ENCODE assay signal across 22 cellular contexts in genomic region chr6:42084889-42085288, GRCh38. TPM values are rescaled to one million over a fixed set of nuclear protein-coding genes. Genes with fewer than 3 reads are reported as not detected.
DNase-seq lines count a peak whose midpoint lies in the region; ATAC-seq and TF ChIP-seq lines count a peak whose summit lies in the region.
"Had no signal": no experiment of that assay in that cellular context is flagged by ENCODE, and none has a peak within 500 bp of the region (broad histone marks: within the 10 kb centered on the region; RNA-seq: fewer than 3 reads in every experiment).

No MANE protein-coding gene starts in this region.

- no peaks in the 10 kb centered on the region for H3K36me3 ChIP-seq in A673 (ENCODE audit: insufficient read depth, low read length, poor library complexity, severe bottlenecking)
- H3K36me3 ChIP-seq: ovary had no signal

- POLR2A ChIA-PET in A673 (lab: Charles Lee; ENCODE audit: low non-redundant PET) = no interaction called here

- peak; percentile 27; the same call in 1 of the 2 replicates for TF ChIP-seq CTCF in A673 (conservative IDR thresholded peaks at IDR 0.05; ENCODE audit: low read depth, low read length)

- no peak overlapping the region for H3K4me3 ChIP-seq in A673 (ENCODE audit: low read depth, low read length, poor library complexity, severe bottlenecking)
- H3K4me3 ChIP-seq: adrenal gland, ovary, SJCRH30 had no signal

- H3K9me3 ChIP-seq in A673 (ENCODE audit: low read depth, low read length, poor library complexity, severe bottlenecking) = no peaks in the 10 kb centered on the region
- H3K9me3 ChIP-seq: adrenal gland, ovary, SJCRH30 had no signal

- no peaks in the 10 kb centered on the region for H3K4me1 ChIP-seq in A673 (ENCODE audit: insufficient read depth, low read length, poor library complexity, severe bottlenecking)
- H3K4me1 ChIP-seq: SJCRH30 had no signal

- intact Hi-C loops in A673 (cut with micrococcal nuclease; ENCODE audit: unreplicated experiment) = no loop called here

- no TSS peak for BruUV-seq in A673 (replicated peaks; lab: Mats Ljungman, UMichigan)

- CTCF ChIA-PET in A673 (lab: Charles Lee) = no interaction called here

- H3K27ac ChIP-seq in A673 (ENCODE audit: low read depth, low read length, poor library complexity, severe bottlenecking) = no peak overlapping the region
- H3K27ac ChIP-seq: adrenal gland, ovary, SJCRH30 had no signal

- ATAC-seq in HG02840 (IDR thresholded peaks at IDR 0.05; ENCODE audit: low FRiP score, unreplicated experiment) = no peak
- ATAC-seq: effector memory CD8-positive, alpha-beta T cell had no signal

- DNase-seq in A673 (ENCODE audit: low spot score) (peak; percentile 12), DMS53 treated with DMSO at 0.1 percent for 48 hours (lab: John Stamatoyannopoulos, UW; ENCODE audit: unreplicated experiment) (peak; percentile 17), SW480 (ENCODE audit: low spot score) (peak; percentile 15), fibroblast of peridontal ligament (ENCODE audit: extremely low read depth) (peak; percentile 21), NCI-H146 treated with DMSO at 0.1 percent for 48 hours (lab: John Stamatoyannopoulos, UW; ENCODE audit: unreplicated experiment) (no peak), SK-N-DZ (ENCODE audit: low spot score) (no peak), midbrain (lab: John Stamatoyannopoulos, UW) (no peak)
- DNase-seq: activated CD4-positive, alpha-beta T cell treated with anti-CD3 and anti-CD28 coated beads for 4 hours; activated effector memory CD4-positive, alpha-beta T cell treated with anti-CD3 and anti-CD28 coated beads, Interleukin-2, amount 50 U/mL, for 16 hours; adrenal gland; central memory CD4-positive, alpha-beta T cell; effector memory CD8-positive, alpha-beta T cell; foreskin melanocyte; H9; NCI-H187 treated with DMSO at 0.1 percent for 48 hours; NCI-H446; ovary; SJCRH30; stimulated activated CD4-positive, alpha-beta T cell treated with anti-CD3 and anti-CD28 coated beads, Interleukin-4, amount 100 ng/mL, for 4 hours; stimulated activated CD8-positive, alpha-beta memory T cell treated with anti-CD3 and anti-CD28 coated beads, Interleukin-4, amount 100 ng/mL, for 48 hours; T-helper 9 cell had no signal

- H3K27me3 ChIP-seq in A673 (replicated peaks; ENCODE audit: insufficient read depth, low read depth, low read length, poor library complexity) = no peaks in the 10 kb centered on the region
- H3K27me3 ChIP-seq: adrenal gland, ovary, SJCRH30 had no signal

RNA-seq across cellular contexts. Expression of gene TAF8, which starts 34.6 kb away (rescaled TPM):
- 22.5 and 26.0 TPM in 2 replicates for total RNA-seq in A673 (2021)
- polyA plus RNA-seq in SK-N-DZ (2014; cell fraction: cytosol; rRNA removed) = 25.6 and 30.2 TPM in 2 replicates
- 13.6 and 21.1 TPM in 2 replicates for polyA plus RNA-seq in SK-N-DZ (2014; cell fraction: nucleus; rRNA removed)

RNA-seq across cellular contexts. Expression of gene C6orf132, which starts 57.5 kb away (rescaled TPM):
- 0.04 and 0.15 TPM in 2 replicates for total RNA-seq in A673 (2021)
- 0.71 and 1.4 TPM in 2 replicates for polyA plus RNA-seq in SK-N-DZ (2014; cell fraction: cytosol; rRNA removed)
- polyA plus RNA-seq in SK-N-DZ (2014; cell fraction: nucleus; rRNA removed) = 0.06 and 0.12 TPM in 2 replicates
- total RNA-seq: SJCRH30 had no signal

Comparison
In these comparisons a context has a peak if more than half of its experiments do, and no peak if none do; other contexts are left out.
1. DNase-seq: peak in A673 (single experiment), DMS53 treated with DMSO at 0.1 percent for 48 hours (single experiment), SW480 (single experiment) and fibroblast of peridontal ligament (single experiment); none in NCI-H146 treated with DMSO at 0.1 percent for 48 hours (single experiment), SK-N-DZ (single experiment) and midbrain (single experiment).